ENCODE assay signal across 22 cellular contexts in the genomic region with DNA sequence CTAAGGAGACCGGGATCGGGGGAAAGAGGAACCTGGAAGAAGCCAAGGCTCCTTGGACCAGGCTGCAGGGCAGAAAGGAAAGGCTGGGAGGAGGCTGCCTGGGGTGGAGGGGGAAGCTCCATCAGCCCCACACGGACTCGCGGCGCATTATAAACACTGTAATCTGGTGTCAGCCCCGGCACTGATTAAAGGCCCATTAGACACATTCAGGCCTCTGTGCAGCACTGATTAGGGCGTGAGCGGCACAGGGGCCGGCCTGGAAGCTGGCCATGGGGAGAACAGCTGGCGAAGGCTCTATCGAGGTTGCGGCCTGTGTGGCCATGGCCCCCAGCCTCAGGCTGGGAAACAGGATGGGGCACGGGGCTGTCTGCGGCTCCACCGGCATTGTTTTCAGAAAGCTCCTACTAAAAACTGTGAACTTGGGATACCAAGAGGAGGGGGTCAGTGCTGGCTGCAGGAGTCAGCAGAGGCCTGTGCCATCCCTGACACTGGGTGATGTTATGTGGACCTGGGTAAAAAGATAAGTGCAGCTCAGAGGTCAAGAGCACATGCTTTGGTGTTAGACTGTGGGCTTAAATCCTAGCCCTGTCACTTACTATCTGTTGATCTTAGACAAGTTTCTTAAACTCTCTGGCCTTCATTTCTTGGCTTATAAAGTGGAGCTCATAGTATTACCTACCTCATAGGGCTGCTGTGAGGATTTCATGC. TPM values are rescaled to one million over a fixed set of nuclear protein-coding genes. Genes with fewer than 3 reads are reported as not detected.
DNase-seq lines count a peak whose midpoint lies in the region; ATAC-seq and TF ChIP-seq lines count a peak whose summit lies in the region.
"Had no signal": no experiment of that assay in that cellular context is flagged by ENCODE, and none has a peak within 500 bp of the region (broad histone marks: within the 10 kb centered on the region; RNA-seq: fewer than 3 reads in every experiment).

No MANE protein-coding gene starts in this region.

- no peaks in the 10 kb centered on the region for H3K9me3 ChIP-seq in cardiac muscle cell (ENCODE audit: low read depth)
- no peaks in the 10 kb centered on the region for H3K9me3 ChIP-seq in gastroesophageal sphincter
- H3K9me3 ChIP-seq: heart right ventricle, prostate gland, thyroid gland had no signal

- H3K36me3 Mint-ChIP-seq in nephron progenitor cell (ENCODE audit: low read depth): no peaks in the 10 kb centered on the region
- peaks cover 16 to 44% of the 10 kb centered on the region in 2 donors for H3K36me3 Mint-ChIP-seq in CD14-positive monocyte
- H3K36me3 Mint-ChIP-seq: IgD-negative memory B cell, immature natural killer cell had no signal

- no peaks in the 10 kb centered on the region for H3K9me3 Mint-ChIP-seq in nephron progenitor cell
- peaks cover 0 to 3% (median 0%) of the 10 kb centered on the region in 7 donors for H3K9me3 Mint-ChIP-seq in CD14-positive monocyte
- H3K9me3 Mint-ChIP-seq: H9, IgD-negative memory B cell, immature natural killer cell had no signal

- peak in 1 of 2 donors; percentile 18 for DNase-seq in cardiac muscle cell (ENCODE audit: low read depth in 1 of 2, low spot score in 1 of 2)
- no peak for DNase-seq in cardiac septum (ENCODE audit: low spot score)
- no peak for DNase-seq in nephron progenitor cell
- DNase-seq in stimulated activated CD4-positive, alpha-beta T cell treated with anti-CD3 and anti-CD28 coated beads, Interleukin-2, amount 100 ng/mL, for 48 hours: no peak
- no peak for DNase-seq in CD14-positive monocyte (ENCODE audit: low spot score)
- DNase-seq: H9, immature natural killer cell, MM.1S, NCI-H187, NCI-H446, T-helper 17 cell, thyroid gland had no signal

- no peaks in the 10 kb centered on the region for H3K27me3 ChIP-seq in cardiac muscle cell
- H3K27me3 ChIP-seq in gastroesophageal sphincter: peaks cover 23% of the 10 kb centered on the region
- H3K27me3 ChIP-seq: heart right ventricle, thyroid gland had no signal

- no peak for TF ChIP-seq CTCF in cardiac muscle cell (IDR thresholded peaks at IDR 0.05; ENCODE audit: low read depth, low read length)
- TF ChIP-seq CTCF in gastroesophageal sphincter (IDR thresholded peaks at IDR 0.05): no peak
- TF ChIP-seq CTCF in nephron progenitor cell (IDR thresholded peaks at IDR 0.05): no peak
- TF ChIP-seq CTCF in CD14-positive monocyte (IDR thresholded peaks at IDR 0.05): no peak

- ATAC-seq in gastroesophageal sphincter (no peak), GM21717 (IDR thresholded peaks at IDR 0.05; ENCODE audit: unreplicated experiment) (no peak), HG03097 (IDR thresholded peaks at IDR 0.05; ENCODE audit: low FRiP score, unreplicated experiment) (no peak)
- ATAC-seq: T-helper 17 cell had no signal

- H3K4me1 ChIP-seq in cardiac muscle cell (ENCODE audit: low read depth) (peaks cover 28% of the 10 kb centered on the region), gastroesophageal sphincter (peaks cover 0 to 38% (median 17%) of the 10 kb centered on the region in 3 donors)
- H3K4me1 ChIP-seq: prostate gland had no signal

- H3K4me3 ChIP-seq in cardiac muscle cell: no peak overlapping the region
- H3K4me3 ChIP-seq in gastroesophageal sphincter: no peak overlapping the region
- H3K4me3 ChIP-seq: dorsolateral prefrontal cortex, heart right ventricle, prostate gland, thyroid gland had no signal

- H3K36me3 ChIP-seq in cardiac muscle cell (no peaks in the 10 kb centered on the region), gastroesophageal sphincter (peaks cover 0 to 44% of the 10 kb centered on the region in 2 donors)
- H3K36me3 ChIP-seq: prostate gland had no signal

- H3K27ac ChIP-seq in cardiac muscle cell: peak overlapping the region; percentile 61
- peak overlapping the region in 3 of 4 donors; percentile 30 to 48 (median 47) for H3K27ac ChIP-seq in gastroesophageal sphincter
- H3K27ac ChIP-seq: dorsolateral prefrontal cortex, prostate gland, thyroid gland had no signal

- H3K4me3 Mint-ChIP-seq in nephron progenitor cell (no peak overlapping the region), CD14-positive monocyte (no peak overlapping the region)
- H3K4me3 Mint-ChIP-seq: H9, IgD-negative memory B cell, immature natural killer cell, T-helper 17 cell had no signal

- TF ChIP-seq EP300 in gastroesophageal sphincter (IDR thresholded peaks at IDR 0.05): no peak

- WGBS in gastroesophageal sphincter (ENCODE audit: low coverage in 1 of 2), 2 donors: 33 to 40% methylated on average over 8 to 10 of the region's 16 CpGs

- peaks cover 79% of the 10 kb centered on the region for H3K4me1 Mint-ChIP-seq in nephron progenitor cell
- peaks cover 20% of the 10 kb centered on the region for H3K4me1 Mint-ChIP-seq in CD14-positive monocyte
- H3K4me1 Mint-ChIP-seq: immature natural killer cell had no signal

- intact Hi-C loops in cardiac septum (cut with DNase I) (no loop called here), CD14-positive monocyte (cut with micrococcal nuclease) (no loop called here)

- H3K27me3 Mint-ChIP-seq in nephron progenitor cell (ENCODE audit: low read depth, poor library complexity) (peaks cover 7% of the 10 kb centered on the region), CD14-positive monocyte (ENCODE audit: low read depth in 3 of 3) (peaks cover 1 to 9% (median 4%) of the 10 kb centered on the region in 3 donors)

- H3K27ac Mint-ChIP-seq in nephron progenitor cell: peak overlapping the region; percentile 32
- peak overlapping the region in 2 of 7 donors; percentile 11 to 53 for H3K27ac Mint-ChIP-seq in CD14-positive monocyte
- H3K27ac Mint-ChIP-seq: IgD-negative memory B cell, immature natural killer cell, T-helper 17 cell had no signal

- no peak for TF ChIP-seq POLR2A in gastroesophageal sphincter (IDR thresholded peaks at IDR 0.05)

RNA-seq across cellular contexts. Expression of a gene that starts 10.6 kb away (rescaled TPM):
- total RNA-seq in cardiac muscle cell (0.81 and 5.5 TPM in 2 replicates), cardiac septum (31.1 TPM), gastroesophageal sphincter (100 to 1,000 TPM in 3 of 4 donors, 10 to 100 TPM in 1; 77.4 to 133 (median 118) TPM)
- polyA plus RNA-seq in cardiac muscle cell (2.5 TPM in 1 of 2 replicates, not detected in the other), CD14-positive monocyte (1 to 10 TPM; 1.5 to 2.0 TPM)
- total RNA-seq: activated CD8-positive, alpha-beta memory T cell treated with anti-CD3 and anti-CD28 coated beads for 36 hours; H9; T-helper 17 cell had no signal
- polyA plus RNA-seq: IgD-negative memory B cell, neural cell had no signal

RNA-seq across cellular contexts. Expression of a gene that starts 30.0 kb away (rescaled TPM):
- total RNA-seq in cardiac muscle cell (0.30 TPM in 1 of 2 replicates, not detected in the other), cardiac septum (not detected), gastroesophageal sphincter (not detected)
- polyA plus RNA-seq in cardiac muscle cell (1.2 TPM in 1 of 2 replicates, not detected in the other), CD14-positive monocyte (not detected)
- total RNA-seq: activated CD8-positive, alpha-beta memory T cell treated with anti-CD3 and anti-CD28 coated beads for 36 hours; heart right ventricle; lung microvascular endothelial cell; prostate gland; T-helper 17 cell; thyroid gland had no signal
- polyA plus RNA-seq: IgD-negative memory B cell, immature natural killer cell, neural cell had no signal

RNA-seq across cellular contexts. Expression of a gene that starts 33.6 kb away (rescaled TPM):
- 38.1 and 46.4 TPM in 2 replicates for total RNA-seq in cardiac muscle cell
- polyA plus RNA-seq in cardiac muscle cell: 11.9 and 12.5 TPM in 2 replicates
- total RNA-seq in cardiac septum: 9.3 TPM
- 10 to 100 TPM in 2 of 4 donors, 1 to 10 TPM in 2; 6.5 to 17.9 (median 10.5) TPM for total RNA-seq in gastroesophageal sphincter
- 1 to 10 TPM; 1.8 to 3.9 TPM for polyA plus RNA-seq in CD14-positive monocyte
